In the genomic region with DNA sequence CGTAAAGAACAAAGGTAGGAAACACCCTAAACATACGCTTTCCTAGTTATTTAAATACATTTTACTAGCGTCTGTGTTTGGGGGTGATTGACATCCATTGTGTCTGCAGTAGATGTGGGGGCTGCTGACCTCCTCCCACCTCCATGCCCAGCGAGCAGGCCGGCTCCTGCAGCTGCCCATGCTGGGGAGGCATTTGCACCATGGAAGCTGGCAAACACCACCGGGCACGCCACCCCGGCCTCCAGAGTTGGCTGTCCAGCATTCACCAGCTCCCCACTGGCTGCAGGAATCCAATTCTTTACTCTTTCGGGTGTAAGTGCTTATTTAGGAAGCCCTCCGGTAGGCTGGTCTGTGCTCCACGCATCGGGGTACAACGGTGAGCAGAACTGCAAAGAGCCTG, we compare ENCODE assay signal across 6 cellular contexts.
"Had no signal": no experiment of that assay in that cellular context is flagged by ENCODE, and none has a peak within 500 bp of the region (broad histone marks: within the 10 kb centered on the region; RNA-seq: fewer than 3 reads in every experiment).

No MANE protein-coding gene starts in this region.

- ATAC-seq: HepG2, K562 had no signal

- H3K27ac ChIP-seq: HL-60 had no signal

- H3K4me3 ChIP-seq: K562 had no signal

- DNase-seq: IMR-90, KBM-7, KG1 had no signal
